Comparison of ENCODE assay signal across 1 cellular context in the genomic region with DNA sequence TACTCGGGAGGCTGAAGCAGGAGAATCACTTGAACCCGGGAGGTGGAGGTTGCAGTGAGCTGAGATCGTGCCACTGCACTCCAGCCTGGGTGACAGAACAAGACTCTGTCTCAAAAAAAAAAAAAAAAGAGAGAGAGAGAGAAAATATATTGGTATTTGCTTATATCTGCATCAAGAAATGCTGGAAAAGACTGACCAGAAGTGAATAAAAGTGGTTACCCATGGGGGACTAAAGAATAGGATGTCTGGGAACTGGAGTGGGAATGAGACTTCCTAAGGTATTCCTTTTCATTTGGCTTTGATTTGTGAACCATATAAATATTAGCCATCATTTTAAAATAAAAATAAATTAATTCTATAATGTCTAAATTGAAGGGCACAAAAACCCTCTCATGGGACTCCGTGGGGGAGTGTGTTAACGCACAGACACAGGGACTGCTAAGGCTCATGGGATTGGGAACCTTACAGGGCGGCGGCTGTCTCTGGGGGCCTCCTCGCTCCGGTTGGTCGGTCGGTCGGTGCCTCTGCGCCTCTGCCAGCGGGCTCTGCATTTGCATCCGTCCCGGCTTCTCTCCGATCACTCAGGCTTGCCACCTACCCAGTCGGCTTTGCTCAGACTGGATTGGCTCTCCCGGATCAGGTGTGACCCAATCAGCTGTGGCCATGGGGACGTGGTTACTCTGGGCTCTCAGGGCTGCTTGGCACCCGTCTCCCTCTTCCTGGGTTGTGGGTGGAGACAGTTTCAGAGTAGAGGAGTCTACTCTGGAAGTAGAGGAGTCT.
TF ChIP-seq lines count a peak whose summit lies in the region.

No MANE protein-coding gene starts in this region.

TF ChIP-seq in HEK293, 187 proteins besides CTCF, POLR2A, EP300 and RAD21 (continued from another document):
- TF ChIP-seq, protein P1, sequence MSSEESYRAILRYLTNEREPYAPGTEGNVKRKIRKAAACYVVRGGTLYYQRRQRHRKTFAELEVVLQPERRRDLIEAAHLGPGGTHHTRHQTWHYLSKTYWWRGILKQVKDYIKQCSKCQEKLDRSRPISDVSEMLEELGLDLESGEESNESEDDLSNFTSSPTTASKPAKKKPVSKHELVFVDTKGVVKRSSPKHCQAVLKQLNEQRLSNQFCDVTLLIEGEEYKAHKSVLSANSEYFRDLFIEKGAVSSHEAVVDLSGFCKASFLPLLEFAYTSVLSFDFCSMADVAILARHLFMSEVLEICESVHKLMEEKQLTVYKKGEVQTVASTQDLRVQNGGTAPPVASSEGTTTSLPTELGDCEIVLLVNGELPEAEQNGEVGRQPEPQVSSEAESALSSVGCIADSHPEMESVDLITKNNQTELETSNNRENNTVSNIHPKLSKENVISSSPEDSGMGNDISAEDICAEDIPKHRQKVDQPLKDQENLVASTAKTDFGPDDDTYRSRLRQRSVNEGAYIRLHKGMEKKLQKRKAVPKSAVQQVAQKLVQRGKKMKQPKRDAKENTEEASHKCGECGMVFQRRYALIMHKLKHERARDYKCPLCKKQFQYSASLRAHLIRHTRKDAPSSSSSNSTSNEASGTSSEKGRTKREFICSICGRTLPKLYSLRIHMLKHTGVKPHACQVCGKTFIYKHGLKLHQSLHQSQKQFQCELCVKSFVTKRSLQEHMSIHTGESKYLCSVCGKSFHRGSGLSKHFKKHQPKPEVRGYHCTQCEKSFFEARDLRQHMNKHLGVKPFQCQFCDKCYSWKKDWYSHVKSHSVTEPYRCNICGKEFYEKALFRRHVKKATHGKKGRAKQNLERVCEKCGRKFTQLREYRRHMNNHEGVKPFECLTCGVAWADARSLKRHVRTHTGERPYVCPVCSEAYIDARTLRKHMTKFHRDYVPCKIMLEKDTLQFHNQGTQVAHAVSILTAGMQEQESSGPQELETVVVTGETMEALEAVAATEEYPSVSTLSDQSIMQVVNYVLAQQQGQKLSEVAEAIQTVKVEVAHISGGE (tag by site-specific recombination; conservative IDR thresholded peaks at IDR 0.05; ENCODE audit: low read depth) = 0 out of 2 replicates have a peak, but pooled peaks have one; percentile 28
- TF ChIP-seq ZNF423 (tag by site-specific recombination; IDR thresholded peaks at IDR 0.05) = peak; percentile 92
- TF ChIP-seq ZNF16 (tag by site-specific recombination; IDR thresholded peaks at IDR 0.05; ENCODE audit: low read depth) = no peak
- TF ChIP-seq, protein P2, sequence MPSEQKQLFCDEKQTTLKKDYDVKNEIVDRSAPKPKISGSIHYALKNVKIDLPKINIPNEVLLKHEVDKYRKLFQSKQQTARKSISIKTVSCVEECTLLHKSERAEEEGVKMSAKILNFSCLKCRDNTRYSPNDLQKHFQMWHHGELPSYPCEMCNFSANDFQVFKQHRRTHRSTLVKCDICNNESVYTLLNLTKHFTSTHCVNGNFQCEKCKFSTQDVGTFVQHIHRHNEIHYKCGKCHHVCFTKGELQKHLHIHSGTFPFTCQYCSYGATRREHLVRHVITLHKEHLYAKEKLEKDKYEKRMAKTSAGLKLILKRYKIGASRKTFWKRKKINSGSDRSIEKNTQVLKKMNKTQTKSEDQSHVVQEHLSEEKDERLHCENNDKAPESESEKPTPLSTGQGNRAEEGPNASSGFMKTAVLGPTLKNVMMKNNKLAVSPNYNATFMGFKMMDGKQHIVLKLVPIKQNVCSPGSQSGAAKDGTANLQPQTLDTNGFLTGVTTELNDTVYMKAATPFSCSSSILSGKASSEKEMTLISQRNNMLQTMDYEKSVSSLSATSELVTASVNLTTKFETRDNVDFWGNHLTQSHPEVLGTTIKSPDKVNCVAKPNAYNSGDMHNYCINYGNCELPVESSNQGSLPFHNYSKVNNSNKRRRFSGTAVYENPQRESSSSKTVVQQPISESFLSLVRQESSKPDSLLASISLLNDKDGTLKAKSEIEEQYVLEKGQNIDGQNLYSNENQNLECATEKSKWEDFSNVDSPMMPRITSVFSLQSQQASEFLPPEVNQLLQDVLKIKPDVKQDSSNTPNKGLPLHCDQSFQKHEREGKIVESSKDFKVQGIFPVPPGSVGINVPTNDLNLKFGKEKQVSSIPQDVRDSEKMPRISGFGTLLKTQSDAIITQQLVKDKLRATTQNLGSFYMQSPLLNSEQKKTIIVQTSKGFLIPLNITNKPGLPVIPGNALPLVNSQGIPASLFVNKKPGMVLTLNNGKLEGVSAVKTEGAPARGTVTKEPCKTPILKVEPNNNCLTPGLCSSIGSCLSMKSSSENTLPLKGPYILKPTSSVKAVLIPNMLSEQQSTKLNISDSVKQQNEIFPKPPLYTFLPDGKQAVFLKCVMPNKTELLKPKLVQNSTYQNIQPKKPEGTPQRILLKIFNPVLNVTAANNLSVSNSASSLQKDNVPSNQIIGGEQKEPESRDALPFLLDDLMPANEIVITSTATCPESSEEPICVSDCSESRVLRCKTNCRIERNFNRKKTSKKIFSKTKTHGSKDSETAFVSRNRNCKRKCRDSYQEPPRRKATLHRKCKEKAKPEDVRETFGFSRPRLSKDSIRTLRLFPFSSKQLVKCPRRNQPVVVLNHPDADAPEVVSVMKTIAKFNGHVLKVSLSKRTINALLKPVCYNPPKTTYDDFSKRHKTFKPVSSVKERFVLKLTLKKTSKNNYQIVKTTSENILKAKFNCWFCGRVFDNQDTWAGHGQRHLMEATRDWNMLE (tag by site-specific recombination; conservative IDR thresholded peaks at IDR 0.05; ENCODE audit: low read depth) = 0 out of 2 replicates have a peak, but pooled peaks have one; percentile 10
- peak; percentile 82 for TF ChIP-seq SP2 (tag by site-specific recombination; IDR thresholded peaks at IDR 0.05)
- no peak for TF ChIP-seq ZNF701 (tag by site-specific recombination; IDR thresholded peaks at IDR 0.05)
- TF ChIP-seq ZIC2 (tag by site-specific recombination; IDR thresholded peaks at IDR 0.05) = no peak
- TF ChIP-seq ZBTB8A (tag by site-specific recombination; IDR thresholded peaks at IDR 0.05) = 0 out of 2 replicates have a peak, but pooled peaks have one; percentile 12
- TF ChIP-seq ZBTB17 (tag by site-specific recombination; IDR thresholded peaks at IDR 0.05) = peak; percentile 98
- TF ChIP-seq ZNF76 (tag by site-specific recombination; IDR thresholded peaks at IDR 0.05; ENCODE audit: borderline replicate concordance, low read depth) = peak; percentile 82
- TF ChIP-seq ZNF239 (tag by site-specific recombination; IDR thresholded peaks at IDR 0.05) = no peak
- peak; percentile 10 for TF ChIP-seq ZNF510 (tag by site-specific recombination; IDR thresholded peaks at IDR 0.05; ENCODE audit: insufficient replicate concordance)
- no peak for TF ChIP-seq ZNF585B (tag by site-specific recombination; IDR thresholded peaks at IDR 0.05)
- TF ChIP-seq ZFP37 (tag by site-specific recombination; IDR thresholded peaks at IDR 0.05) = no peak
- TF ChIP-seq, protein P3, sequence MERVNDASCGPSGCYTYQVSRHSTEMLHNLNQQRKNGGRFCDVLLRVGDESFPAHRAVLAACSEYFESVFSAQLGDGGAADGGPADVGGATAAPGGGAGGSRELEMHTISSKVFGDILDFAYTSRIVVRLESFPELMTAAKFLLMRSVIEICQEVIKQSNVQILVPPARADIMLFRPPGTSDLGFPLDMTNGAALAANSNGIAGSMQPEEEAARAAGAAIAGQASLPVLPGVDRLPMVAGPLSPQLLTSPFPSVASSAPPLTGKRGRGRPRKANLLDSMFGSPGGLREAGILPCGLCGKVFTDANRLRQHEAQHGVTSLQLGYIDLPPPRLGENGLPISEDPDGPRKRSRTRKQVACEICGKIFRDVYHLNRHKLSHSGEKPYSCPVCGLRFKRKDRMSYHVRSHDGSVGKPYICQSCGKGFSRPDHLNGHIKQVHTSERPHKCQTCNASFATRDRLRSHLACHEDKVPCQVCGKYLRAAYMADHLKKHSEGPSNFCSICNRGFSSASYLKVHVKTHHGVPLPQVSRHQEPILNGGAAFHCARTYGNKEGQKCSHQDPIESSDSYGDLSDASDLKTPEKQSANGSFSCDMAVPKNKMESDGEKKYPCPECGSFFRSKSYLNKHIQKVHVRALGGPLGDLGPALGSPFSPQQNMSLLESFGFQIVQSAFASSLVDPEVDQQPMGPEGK (tag by site-specific recombination; IDR thresholded peaks at IDR 0.05) = peak; percentile 59
- peak; percentile 5 for TF ChIP-seq ZBTB26 (tag by site-specific recombination; optimal IDR thresholded peaks at IDR 0.05)
TF ChIP-seq in HEK293: peak in this region for 17.
